Comparison of ENCODE assay signal across 17 cellular contexts in the genomic region with DNA sequence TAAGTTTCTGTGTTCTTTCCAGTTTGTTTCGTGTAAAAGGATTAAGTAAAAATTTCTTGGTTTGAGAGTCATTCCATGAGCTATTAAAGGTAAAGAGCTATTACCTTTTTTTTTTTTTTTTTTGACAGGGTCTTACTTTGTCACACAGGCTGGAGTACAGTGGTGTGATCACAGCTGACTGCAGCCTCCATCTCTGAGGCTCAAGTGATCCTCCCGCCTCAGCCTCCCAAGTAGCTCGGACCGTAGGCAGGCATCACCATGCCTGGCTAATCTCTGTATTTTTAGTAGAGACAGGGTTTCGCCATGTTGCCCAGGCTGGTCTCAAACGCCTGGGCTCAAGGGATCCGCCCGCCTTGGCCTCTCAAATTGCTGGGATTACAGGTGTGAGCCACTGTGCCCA. TPM values are rescaled to one million over a fixed set of nuclear protein-coding genes. Genes with fewer than 3 reads are reported as not detected.
DNase-seq lines count a peak whose midpoint lies in the region; ATAC-seq and TF ChIP-seq lines count a peak whose summit lies in the region.
"Had no signal": no experiment of that assay in that cellular context is flagged by ENCODE, and none has a peak within 500 bp of the region (broad histone marks: within the 10 kb centered on the region; RNA-seq: fewer than 3 reads in every experiment).

No MANE protein-coding gene starts in this region.

- no peaks in the 10 kb centered on the region for H3K36me3 Mint-ChIP-seq in CD4-positive, alpha-beta T cell (ENCODE audit: low read depth)
- H3K36me3 Mint-ChIP-seq in CD8-positive, alpha-beta memory T cell: peaks cover 0 to 3% (median 0%) of the 10 kb centered on the region in 3 donors
- H3K36me3 Mint-ChIP-seq in activated naive CD8-positive, alpha-beta T cell: peaks cover 2% of the 10 kb centered on the region
- H3K36me3 Mint-ChIP-seq in naive thymus-derived CD8-positive, alpha-beta T cell: no peaks in the 10 kb centered on the region

- H3K4me3 Mint-ChIP-seq in CD4-positive, alpha-beta T cell: peak overlapping the region; percentile 90
- peak overlapping the region; percentile 74 to 89 (median 85) for H3K4me3 Mint-ChIP-seq in CD8-positive, alpha-beta memory T cell
- peak overlapping the region; percentile 92 for H3K4me3 Mint-ChIP-seq in activated naive CD8-positive, alpha-beta T cell
- peak overlapping the region; percentile 67 to 92 (median 90) for H3K4me3 Mint-ChIP-seq in naive thymus-derived CD8-positive, alpha-beta T cell

- H3K4me1 ChIP-seq in CD8-positive, alpha-beta memory T cell (ENCODE audit: insufficient read depth, low read length): no peaks in the 10 kb centered on the region
- H3K4me1 ChIP-seq: BE2C had no signal

- no peaks in the 10 kb centered on the region for H3K27me3 ChIP-seq in CD4-positive, alpha-beta T cell (ENCODE audit: control insufficient read depth, insufficient read depth, low read length)
- H3K27me3 ChIP-seq in CD8-positive, alpha-beta memory T cell (ENCODE audit: insufficient read depth, low read length, poor library complexity, severe bottlenecking): no peaks in the 10 kb centered on the region
- H3K27me3 ChIP-seq: adrenal gland, MG63 had no signal

- H3K27me3 Mint-ChIP-seq in CD4-positive, alpha-beta T cell: no peaks in the 10 kb centered on the region
- no peaks in the 10 kb centered on the region for H3K27me3 Mint-ChIP-seq in CD8-positive, alpha-beta memory T cell
- H3K27me3 Mint-ChIP-seq in activated naive CD8-positive, alpha-beta T cell: no peaks in the 10 kb centered on the region
- H3K27me3 Mint-ChIP-seq in naive thymus-derived CD8-positive, alpha-beta T cell: no peaks in the 10 kb centered on the region

- ATAC-seq in CD4-positive, alpha-beta T cell (ENCODE audit: poor library complexity): no peak
- ATAC-seq in naive thymus-derived CD8-positive, alpha-beta T cell: no peak
- no peak for ATAC-seq in GM18909 (IDR thresholded peaks at IDR 0.05; ENCODE audit: poor library complexity, unreplicated experiment)
- ATAC-seq: left colon had no signal

- H3K4me1 Mint-ChIP-seq in CD4-positive, alpha-beta T cell (ENCODE audit: low read depth): peaks cover 6% of the 10 kb centered on the region
- H3K4me1 Mint-ChIP-seq in CD8-positive, alpha-beta memory T cell: peaks cover 18 to 24% (median 23%) of the 10 kb centered on the region in 3 donors
- peaks cover 22% of the 10 kb centered on the region for H3K4me1 Mint-ChIP-seq in activated naive CD8-positive, alpha-beta T cell (ENCODE audit: low read depth)
- H3K4me1 Mint-ChIP-seq in naive thymus-derived CD8-positive, alpha-beta T cell: peaks cover 6 to 22% (median 14%) of the 10 kb centered on the region in 4 donors

- H3K36me3 ChIP-seq in CD8-positive, alpha-beta memory T cell (ENCODE audit: insufficient read depth, low read length): no peaks in the 10 kb centered on the region
- H3K36me3 ChIP-seq: adrenal gland, BE2C, MG63 had no signal

- no peak overlapping the region for H3K4me3 ChIP-seq in CD8-positive, alpha-beta memory T cell (ENCODE audit: low read length)
- H3K4me3 ChIP-seq: MG63 had no signal

- intact Hi-C loops in CD4-positive, alpha-beta T cell (cut with DNase I, micrococcal nuclease): loop anchor here (2.0 to 10.0 kb wide), 9 partner anchors 71 to 1919 kb away; partner anchors contain the start of genes AHCYL2 (in 1 of the 2), ARF5 (in 1 of the 2), GCC1 (in 1 of the 2) and STRIP2 (in 1 of the 2)

- TF ChIP-seq CTCF in CD4-positive, alpha-beta T cell (IDR thresholded peaks at IDR 0.05): no peak
- no peak for TF ChIP-seq CTCF in RWPE1 (conservative IDR thresholded peaks at IDR 0.05; ENCODE audit: low read depth)

- CTCF ChIA-PET in CD4-positive, alpha-beta T cell (lab: Charles Lee): interaction anchor here (1.0 to 1.5 kb wide), 2 partner anchors 104 to 107 kb away, joined by 3 read pairs; partner anchors contain the start of gene NRF1
- CTCF ChIA-PET in CD8-positive, alpha-beta memory T cell (lab: Charles Lee): interaction anchor here (0.6 to 1.3 kb wide), 3 partner anchors 50 to 285 kb away, joined by 3 to 5 read pairs (median 4); no protein-coding TSS in a partner anchor
- CTCF ChIA-PET in RWPE1 (lab: Yijun Ruan, JAX): no interaction called here

- H3K9me3 Mint-ChIP-seq in CD4-positive, alpha-beta T cell: no peaks in the 10 kb centered on the region
- peaks cover 0 to 2% (median 0%) of the 10 kb centered on the region in 5 donors for H3K9me3 Mint-ChIP-seq in CD8-positive, alpha-beta memory T cell
- H3K9me3 Mint-ChIP-seq in activated naive CD8-positive, alpha-beta T cell (ENCODE audit: low read depth): no peaks in the 10 kb centered on the region
- H3K9me3 Mint-ChIP-seq in naive thymus-derived CD8-positive, alpha-beta T cell: no peaks in the 10 kb centered on the region
- H3K9me3 Mint-ChIP-seq: HFFc6 had no signal

- no peak for DNase-seq in CD4-positive, alpha-beta T cell
- no peak for DNase-seq in CD8-positive, alpha-beta memory T cell
- DNase-seq in naive thymus-derived CD8-positive, alpha-beta T cell: no peak
- no peak for DNase-seq in RWPE1 (ENCODE audit: low spot score)
- no peak for DNase-seq in RKO (ENCODE audit: low spot score)
- DNase-seq: BE2C, cerebellar nuclear complex, HFFc6, left colon, MG63, NCI-H2029, OCI-M1, trophoblast cell had no signal

- no peaks in the 10 kb centered on the region for H3K9me3 ChIP-seq in CD4-positive, alpha-beta T cell (ENCODE audit: control insufficient read depth, low read length)
- H3K9me3 ChIP-seq in CD8-positive, alpha-beta memory T cell (ENCODE audit: low read length): no peaks in the 10 kb centered on the region
- H3K9me3 ChIP-seq: adrenal gland, BE2C, MG63 had no signal

- H3K27ac ChIP-seq in CD4-positive, alpha-beta T cell (ENCODE audit: low read depth, low read length): no peak overlapping the region
- no peak overlapping the region for H3K27ac ChIP-seq in CD8-positive, alpha-beta memory T cell (ENCODE audit: low read depth, low read length)
- H3K27ac ChIP-seq in RWPE1: no peak overlapping the region
- H3K27ac ChIP-seq: adrenal gland had no signal

- POLR2A ChIA-PET in CD4-positive, alpha-beta T cell (lab: Charles Lee): interaction anchor here (0.6 kb wide), 1 partner anchor 144 kb away, joined by 3 read pairs; no protein-coding TSS in a partner anchor
- POLR2A ChIA-PET in CD8-positive, alpha-beta memory T cell (lab: Charles Lee): interaction anchor here (1.0 kb wide), 1 partner anchor 108 kb away, joined by 3 read pairs; no protein-coding TSS in a partner anchor
- POLR2A ChIA-PET in naive thymus-derived CD8-positive, alpha-beta T cell (lab: Charles Lee): interaction anchor here (0.6 kb wide), 2 partner anchors 139 to 549 kb away, joined by 4 read pairs; no protein-coding TSS in a partner anchor
- POLR2A ChIA-PET in RWPE1 (lab: Yijun Ruan, JAX; ENCODE audit: low non-redundant PET): no interaction called here

- peak overlapping the region; percentile 52 for H3K27ac Mint-ChIP-seq in CD4-positive, alpha-beta T cell
- peak overlapping the region in 7 of 8 donors; percentile 65 to 96 (median 89) for H3K27ac Mint-ChIP-seq in CD8-positive, alpha-beta memory T cell
- H3K27ac Mint-ChIP-seq in activated naive CD8-positive, alpha-beta T cell: peak overlapping the region; percentile 88
- H3K27ac Mint-ChIP-seq in naive thymus-derived CD8-positive, alpha-beta T cell: peak overlapping the region in 9 of 10 donors; percentile 79 to 93 (median 93)
- H3K27ac Mint-ChIP-seq: HFFc6 had no signal

RNA-seq across cellular contexts. Expression of gene SMKR1, which starts 1.4 kb away (rescaled TPM):
- under 1 TPM; 0.22 to 0.49 TPM for total RNA-seq in CD4-positive, alpha-beta T cell
- 10 to 100 TPM; 11.6 to 13.9 TPM for total RNA-seq in CD8-positive, alpha-beta memory T cell
- polyA plus RNA-seq in CD8-positive, alpha-beta memory T cell: 12.2 TPM
- total RNA-seq in naive thymus-derived CD8-positive, alpha-beta T cell: 1 to 10 TPM; 1.5 to 3.8 TPM
- polyA plus RNA-seq in naive thymus-derived CD8-positive, alpha-beta T cell: 1 to 10 TPM; 5.2 to 9.7 (median 7.8) TPM
- total RNA-seq: fibroblast of villous mesenchyme, HFFc6, left colon had no signal
